20 cellular contexts compared by ENCODE assay signal in genomic region chr18:79479114-79479760, GRCh38.
DNase-seq lines count a peak whose midpoint lies in the region; ATAC-seq and TF ChIP-seq lines count a peak whose summit lies in the region.
"Had no signal": no experiment of that assay in that cellular context is flagged by ENCODE, and none has a peak within 500 bp of the region (broad histone marks: within the 10 kb centered on the region; RNA-seq: fewer than 3 reads in every experiment).

No MANE protein-coding gene starts in this region.

- peaks cover 0 to 46% (median 3%) of the 10 kb centered on the region in 11 experiments; a peak in 8 of 22 replicates for H4K20me1 ChIP-seq in BLaER1 treated with 17β-estradiol and CSF1 and Interleukin-3, amounts not matched to agents 10 nM and 100 nM

- CTCF ChIA-PET in CD4-positive, alpha-beta memory T cell (lab: Charles Lee; ENCODE audit: partially characterized antibody), result interaction anchor here (1.7 kb wide), 2 partner anchors 37 to 101 kb away, joined by 4 read pairs; no protein-coding TSS in a partner anchor

- peaks cover 5 to 77% (median 61%) of the 10 kb centered on the region in 10 experiments for H3K4me1 ChIP-seq in BLaER1 treated with 17β-estradiol and CSF1 and Interleukin-3, amounts not matched to agents 10 nM and 100 nM
- H3K4me1 ChIP-seq in CD4-positive, alpha-beta memory T cell (ENCODE audit: insufficient read depth, low read length), result no peaks in the 10 kb centered on the region
- peaks cover 0 to 3% (median 0%) of the 10 kb centered on the region in 3 donors for H3K4me1 ChIP-seq in gastroesophageal sphincter

- peaks cover 0 to 3% (median 0%) of the 10 kb centered on the region in 8 donors for H3K9me3 Mint-ChIP-seq in CD4-positive, alpha-beta memory T cell
- H3K9me3 Mint-ChIP-seq in brain (peaks cover 0 to 2% (median 0%) of the 10 kb centered on the region in 5 experiments), neural crest cell (no peaks in the 10 kb centered on the region)
- H3K9me3 Mint-ChIP-seq: effector memory CD8-positive, alpha-beta T cell had no signal

- intact Hi-C loops in CD4-positive, alpha-beta memory T cell (cut with micrococcal nuclease), result no loop called here

- H3K9me3 ChIP-seq in BLaER1 treated with 17β-estradiol and CSF1 and Interleukin-3, amounts not matched to agents 10 nM and 100 nM (replicated peaks in 1 of 11), result no peaks in the 10 kb centered on the region
- no peaks in the 10 kb centered on the region for H3K9me3 ChIP-seq in CD4-positive, alpha-beta memory T cell (ENCODE audit: control insufficient read depth in 1 of 2, low read length in 2 of 2)
- no peaks in the 10 kb centered on the region for H3K9me3 ChIP-seq in gastroesophageal sphincter
- H3K9me3 ChIP-seq: SJCRH30 had no signal

- peak overlapping the region in 5 of 7 donors; percentile 29 to 79 (median 75) for H3K27ac Mint-ChIP-seq in CD4-positive, alpha-beta memory T cell
- H3K27ac Mint-ChIP-seq in brain (peak overlapping the region in 3 of 5 experiments; percentile 49 to 77 (median 76)), neural crest cell (ENCODE audit: unreplicated experiment) (peak overlapping the region; percentile 79)

- no peak overlapping the region for H3K4me3 ChIP-seq in BLaER1 treated with 17β-estradiol and CSF1 and Interleukin-3, amounts not matched to agents 10 nM and 100 nM
- H3K4me3 ChIP-seq in CD4-positive, alpha-beta memory T cell (ENCODE audit: low read length in 2 of 2), result no peak overlapping the region
- H3K4me3 ChIP-seq in gastroesophageal sphincter, result no peak overlapping the region
- H3K4me3 ChIP-seq: SJCRH30 had no signal

- H3K36me3 Mint-ChIP-seq in CD4-positive, alpha-beta memory T cell, result peaks cover 14 to 17% of the 10 kb centered on the region in 2 donors
- H3K36me3 Mint-ChIP-seq in brain (no peaks in the 10 kb centered on the region), neural crest cell (ENCODE audit: low read depth) (no peaks in the 10 kb centered on the region)

- no peak for TF ChIP-seq POLR2A in gastroesophageal sphincter (IDR thresholded peaks at IDR 0.05)

- peak overlapping the region in 1 of 11 experiments; percentile 25; a peak in 1 of 22 replicates for H3K27ac ChIP-seq in BLaER1 treated with 17β-estradiol and CSF1 and Interleukin-3, amounts not matched to agents 10 nM and 100 nM
- no peak overlapping the region for H3K27ac ChIP-seq in CD4-positive, alpha-beta memory T cell (ENCODE audit: low read depth, low read length)
- H3K27ac ChIP-seq in gastroesophageal sphincter, result no peak overlapping the region
- H3K27ac ChIP-seq: SJCRH30 had no signal

- TF ChIP-seq EP300 in gastroesophageal sphincter (IDR thresholded peaks at IDR 0.05), result no peak

- peak overlapping the region in 9 of 11 experiments; percentile 15 to 88 (median 73); a peak in 17 of 22 replicates for H3K4me2 ChIP-seq in BLaER1 treated with 17β-estradiol and CSF1 and Interleukin-3, amounts not matched to agents 10 nM and 100 nM

- POLR2A ChIA-PET in CD4-positive, alpha-beta memory T cell (lab: Charles Lee; ENCODE audit: partially characterized antibody), result no interaction called here

- no peaks in the 10 kb centered on the region; a peak in 1 of 22 replicates for H3K36me3 ChIP-seq in BLaER1 treated with 17β-estradiol and CSF1 and Interleukin-3, amounts not matched to agents 10 nM and 100 nM
- H3K36me3 ChIP-seq in CD4-positive, alpha-beta memory T cell (ENCODE audit: insufficient read depth, low read length), result peaks cover 23% of the 10 kb centered on the region
- H3K36me3 ChIP-seq in gastroesophageal sphincter, result peaks cover 0 to 61% of the 10 kb centered on the region in 2 donors
- H3K36me3 ChIP-seq: SJCRH30 had no signal

- TF ChIP-seq CTCF in brain (conservative IDR thresholded peaks at IDR 0.05) (no peak), neural crest cell (conservative IDR thresholded peaks at IDR 0.05) (no peak), gastroesophageal sphincter (IDR thresholded peaks at IDR 0.05) (no peak)

- WGBS in gastroesophageal sphincter (ENCODE audit: low coverage in 1 of 2), 2 donors, result 75 to 80% methylated on average over 1 to 6 of the region's 25 CpGs

- peak overlapping the region in 1 of 8 donors; percentile 26 for H3K4me3 Mint-ChIP-seq in CD4-positive, alpha-beta memory T cell
- H3K4me3 Mint-ChIP-seq in brain, result no peak overlapping the region
- H3K4me3 Mint-ChIP-seq in neural crest cell, result no peak overlapping the region
- H3K4me3 Mint-ChIP-seq: effector memory CD8-positive, alpha-beta T cell had no signal

- H3K27me3 ChIP-seq in BLaER1 treated with 17β-estradiol and CSF1 and Interleukin-3, amounts not matched to agents 10 nM and 100 nM, result peaks cover 0 to 15% (median 0%) of the 10 kb centered on the region in 11 experiments; a peak in 6 of 22 replicates
- H3K27me3 ChIP-seq in CD4-positive, alpha-beta memory T cell (ENCODE audit: insufficient read depth, low read length), result no peaks in the 10 kb centered on the region
- H3K27me3 ChIP-seq in gastroesophageal sphincter, result no peaks in the 10 kb centered on the region
- H3K27me3 ChIP-seq: SJCRH30 had no signal

- peak overlapping the region in 1 of 11 experiments; percentile 0; a peak in 1 of 22 replicates for H3K9ac ChIP-seq in BLaER1 treated with 17β-estradiol and CSF1 and Interleukin-3, amounts not matched to agents 10 nM and 100 nM

- DNase-seq in CD4-positive, alpha-beta memory T cell, result no peak
- DNase-seq in neural crest cell (ENCODE audit: low read depth, low spot score) (no peak), amygdala (lab: John Stamatoyannopoulos, UW) (no peak), SIG-M5 (lab: John Stamatoyannopoulos, UW) (no peak)
- DNase-seq: activated T-cell treated with anti-CD3 and anti-CD28 coated beads, Interleukin-2, amount 50 U/mL, for 1 hour; cerebellar nuclear complex; DMS153; effector memory CD8-positive, alpha-beta T cell; hippocampal formation; kidney glomerular epithelial cell; midbrain; MM.1S; NCI-H187 treated with DMSO at 0.1 percent for 48 hours; SJCRH30; stimulated activated CD4-positive, alpha-beta T cell treated with anti-CD3 and anti-CD28 coated beads, Interleukin-4, amount 100 ng/mL, for 4 hours; stimulated activated CD8-positive, alpha-beta memory T cell treated with anti-CD3 and anti-CD28 coated beads, Interleukin-4, amount 100 ng/mL, for 48 hours; T1000 had no signal

- ATAC-seq in gastroesophageal sphincter, result no peak
- ATAC-seq: effector memory CD8-positive, alpha-beta T cell had no signal

- no peaks in the 10 kb centered on the region for H3K27me3 Mint-ChIP-seq in CD4-positive, alpha-beta memory T cell
- peaks cover 2% of the 10 kb centered on the region for H3K27me3 Mint-ChIP-seq in brain
- H3K27me3 Mint-ChIP-seq in neural crest cell (ENCODE audit: low read depth), result no peaks in the 10 kb centered on the region
- H3K27me3 Mint-ChIP-seq: effector memory CD8-positive, alpha-beta T cell had no signal

- peaks cover 0 to 20% (median 2%) of the 10 kb centered on the region in 4 donors for H3K4me1 Mint-ChIP-seq in CD4-positive, alpha-beta memory T cell
- H3K4me1 Mint-ChIP-seq in brain (peaks cover 18% of the 10 kb centered on the region), neural crest cell (peaks cover 17% of the 10 kb centered on the region)
